In the genomic region with DNA sequence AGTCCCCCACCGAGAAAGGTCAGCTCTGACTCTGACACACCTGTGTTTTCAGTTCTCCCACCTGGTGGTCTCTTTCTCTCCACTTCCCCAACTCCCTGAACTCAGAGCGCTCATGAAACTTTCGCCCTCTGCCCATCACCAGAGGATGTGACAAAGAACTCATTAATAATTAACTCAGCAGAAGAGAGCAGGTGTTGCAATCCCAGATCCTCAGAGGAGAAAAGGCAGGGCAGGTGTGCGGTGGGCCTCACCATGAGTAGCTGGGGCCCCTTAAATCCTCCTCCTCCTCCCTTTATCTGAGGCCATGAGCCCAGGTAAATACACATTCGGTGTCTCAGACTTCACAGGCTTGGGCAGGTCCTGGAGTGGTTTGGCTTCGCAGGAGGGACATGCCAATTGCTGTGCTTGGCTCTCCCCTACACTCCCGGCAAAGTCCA, we compare ENCODE assay signal across 10 cellular contexts. TPM values are rescaled to one million over a fixed set of nuclear protein-coding genes. Genes with fewer than 3 reads are reported as not detected.
DNase-seq lines count a peak whose midpoint lies in the region; ATAC-seq, FAIRE-seq and TF ChIP-seq lines count a peak whose summit lies in the region.
"Had no signal": no experiment of that assay in that cellular context is flagged by ENCODE, and none has a peak within 500 bp of the region (broad histone marks: within the 10 kb centered on the region; RNA-seq: fewer than 3 reads in every experiment).

No MANE protein-coding gene starts in this region.

- peak overlapping the region; percentile 2 for H3K27ac Mint-ChIP-seq in activated naive CD4-positive, alpha-beta T cell treated with anti-CD3 and anti-CD28 coated beads for 36 hours

- H3K4me1 Mint-ChIP-seq in activated naive CD4-positive, alpha-beta T cell treated with anti-CD3 and anti-CD28 coated beads for 36 hours (ENCODE audit: low read depth): peaks cover 45% of the 10 kb centered on the region

- peak overlapping the region; percentile 55 for H3K27ac ChIP-seq in urinary bladder (ENCODE audit: low read depth)

- no peaks in the 10 kb centered on the region for H3K36me3 Mint-ChIP-seq in activated naive CD4-positive, alpha-beta T cell treated with anti-CD3 and anti-CD28 coated beads for 36 hours (ENCODE audit: low read depth)

- WGBS in urinary bladder: 90% methylated on average over 7 of the region's 7 CpGs

- no peaks in the 10 kb centered on the region for H3K4me1 ChIP-seq in urinary bladder (ENCODE audit: insufficient read depth)

- H3K9me3 Mint-ChIP-seq in activated naive CD4-positive, alpha-beta T cell treated with anti-CD3 and anti-CD28 coated beads for 36 hours: no peaks in the 10 kb centered on the region
- H3K9me3 Mint-ChIP-seq: nephron progenitor cell had no signal

- CTCF ChIA-PET in activated naive CD4-positive, alpha-beta T cell treated with anti-CD3 and anti-CD28 coated beads for 36 hours (lab: Charles Lee): interaction anchor here (1.1 to 1.5 kb wide), 4 partner anchors 78 to 94 kb away, joined by 3 to 7 read pairs (median 4); no protein-coding TSS in a partner anchor

- FAIRE-seq in islet of Langerhans (lab: Jason Lieb, UNC): peak; percentile 88

- H3K4me3 Mint-ChIP-seq in activated naive CD4-positive, alpha-beta T cell treated with anti-CD3 and anti-CD28 coated beads for 36 hours: no peak overlapping the region
- H3K4me3 Mint-ChIP-seq: nephron progenitor cell had no signal

- intact Hi-C loops in activated naive CD4-positive, alpha-beta T cell treated with anti-CD3 and anti-CD28 coated beads for 36 hours (cut with micrococcal nuclease): loop anchor here (1.0 kb wide), 1 partner anchor 47 kb away; no protein-coding TSS in a partner anchor

- H3K36me3 ChIP-seq in urinary bladder (ENCODE audit: insufficient read depth): no peaks in the 10 kb centered on the region

- DNase-seq in activated naive CD4-positive, alpha-beta T cell treated with anti-CD3 and anti-CD28 coated beads for 36 hours: no peak
- no peak for DNase-seq in activated naive CD4-positive, alpha-beta T cell treated with anti-CD3 and anti-CD28 coated beads, Interleukin-2, amount 50 U/mL, for 16 hours
- DNase-seq in NCI-H526 (lab: John Stamatoyannopoulos, UW): peak; percentile 4 to 63
- DNase-seq: nephron progenitor cell; stimulated activated CD4-positive, alpha-beta T cell treated with anti-CD3 and anti-CD28 coated beads, Interleukin-2, amount 100 ng/mL, for 48 hours had no signal

- no peaks in the 10 kb centered on the region for H3K27me3 Mint-ChIP-seq in activated naive CD4-positive, alpha-beta T cell treated with anti-CD3 and anti-CD28 coated beads for 36 hours (ENCODE audit: low read depth)

- ATAC-seq in GM18867 (IDR thresholded peaks at IDR 0.05; ENCODE audit: unreplicated experiment) (no peak), HG02870 (IDR thresholded peaks at IDR 0.05; ENCODE audit: unreplicated experiment) (no peak), SK-N-SH treated with all-trans-retinoic acid at 6 μM for 48 hours (no peak)

- no peak overlapping the region for H3K4me3 ChIP-seq in urinary bladder (ENCODE audit: low read depth, low read length)

TF ChIP-seq in SK-N-SH treated with all-trans-retinoic acid at 6 μM for 48 hours, 23 proteins besides CTCF, POLR2A, EP300 and RAD21:
- TF ChIP-seq ZNF565 (CRISPR knock-in tag; conservative IDR thresholded peaks at IDR 0.05; ENCODE audit: low read depth) (no peak), OSR1 (CRISPR knock-in tag; IDR thresholded peaks at IDR 0.05) (no peak), PPARA (CRISPR knock-in tag; IDR thresholded peaks at IDR 0.05; ENCODE audit: borderline replicate concordance) (no peak), ISL1 (CRISPR knock-in tag; IDR thresholded peaks at IDR 0.05) (no peak), ESRRG (CRISPR knock-in tag; IDR thresholded peaks at IDR 0.05) (no peak), RARB (CRISPR knock-in tag; IDR thresholded peaks at IDR 0.05) (no peak), ZC3H10 (CRISPR knock-in tag; IDR thresholded peaks at IDR 0.05) (no peak), ZNF8 (CRISPR knock-in tag; IDR thresholded peaks at IDR 0.05) (no peak), GLIS3 (CRISPR knock-in tag; IDR thresholded peaks at IDR 0.05) (no peak), TOX (CRISPR knock-in tag; IDR thresholded peaks at IDR 0.05; ENCODE audit: borderline replicate concordance) (no peak), BACH2 (CRISPR knock-in tag; IDR thresholded peaks at IDR 0.05; ENCODE audit: borderline replicate concordance) (no peak), ZFP30 (CRISPR knock-in tag; IDR thresholded peaks at IDR 0.05) (no peak)
- TF ChIP-seq, protein P1, sequence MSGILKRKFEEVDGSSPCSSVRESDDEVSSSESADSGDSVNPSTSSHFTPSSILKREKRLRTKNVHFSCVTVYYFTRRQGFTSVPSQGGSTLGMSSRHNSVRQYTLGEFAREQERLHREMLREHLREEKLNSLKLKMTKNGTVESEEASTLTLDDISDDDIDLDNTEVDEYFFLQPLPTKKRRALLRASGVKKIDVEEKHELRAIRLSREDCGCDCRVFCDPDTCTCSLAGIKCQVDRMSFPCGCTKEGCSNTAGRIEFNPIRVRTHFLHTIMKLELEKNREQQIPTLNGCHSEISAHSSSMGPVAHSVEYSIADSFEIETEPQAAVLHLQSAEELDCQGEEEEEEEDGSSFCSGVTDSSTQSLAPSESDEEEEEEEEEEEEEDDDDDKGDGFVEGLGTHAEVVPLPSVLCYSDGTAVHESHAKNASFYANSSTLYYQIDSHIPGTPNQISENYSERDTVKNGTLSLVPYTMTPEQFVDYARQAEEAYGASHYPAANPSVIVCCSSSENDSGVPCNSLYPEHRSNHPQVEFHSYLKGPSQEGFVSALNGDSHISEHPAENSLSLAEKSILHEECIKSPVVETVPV (CRISPR knock-in tag; IDR thresholded peaks at IDR 0.05): no peak
- TF ChIP-seq, protein P2, sequence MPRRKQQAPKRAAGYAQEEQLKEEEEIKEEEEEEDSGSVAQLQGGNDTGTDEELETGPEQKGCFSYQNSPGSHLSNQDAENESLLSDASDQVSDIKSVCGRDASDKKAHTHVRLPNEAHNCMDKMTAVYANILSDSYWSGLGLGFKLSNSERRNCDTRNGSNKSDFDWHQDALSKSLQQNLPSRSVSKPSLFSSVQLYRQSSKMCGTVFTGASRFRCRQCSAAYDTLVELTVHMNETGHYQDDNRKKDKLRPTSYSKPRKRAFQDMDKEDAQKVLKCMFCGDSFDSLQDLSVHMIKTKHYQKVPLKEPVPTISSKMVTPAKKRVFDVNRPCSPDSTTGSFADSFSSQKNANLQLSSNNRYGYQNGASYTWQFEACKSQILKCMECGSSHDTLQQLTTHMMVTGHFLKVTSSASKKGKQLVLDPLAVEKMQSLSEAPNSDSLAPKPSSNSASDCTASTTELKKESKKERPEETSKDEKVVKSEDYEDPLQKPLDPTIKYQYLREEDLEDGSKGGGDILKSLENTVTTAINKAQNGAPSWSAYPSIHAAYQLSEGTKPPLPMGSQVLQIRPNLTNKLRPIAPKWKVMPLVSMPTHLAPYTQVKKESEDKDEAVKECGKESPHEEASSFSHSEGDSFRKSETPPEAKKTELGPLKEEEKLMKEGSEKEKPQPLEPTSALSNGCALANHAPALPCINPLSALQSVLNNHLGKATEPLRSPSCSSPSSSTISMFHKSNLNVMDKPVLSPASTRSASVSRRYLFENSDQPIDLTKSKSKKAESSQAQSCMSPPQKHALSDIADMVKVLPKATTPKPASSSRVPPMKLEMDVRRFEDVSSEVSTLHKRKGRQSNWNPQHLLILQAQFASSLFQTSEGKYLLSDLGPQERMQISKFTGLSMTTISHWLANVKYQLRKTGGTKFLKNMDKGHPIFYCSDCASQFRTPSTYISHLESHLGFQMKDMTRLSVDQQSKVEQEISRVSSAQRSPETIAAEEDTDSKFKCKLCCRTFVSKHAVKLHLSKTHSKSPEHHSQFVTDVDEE (CRISPR knock-in tag; IDR thresholded peaks at IDR 0.05): no peak
- TF ChIP-seq, protein P3, sequence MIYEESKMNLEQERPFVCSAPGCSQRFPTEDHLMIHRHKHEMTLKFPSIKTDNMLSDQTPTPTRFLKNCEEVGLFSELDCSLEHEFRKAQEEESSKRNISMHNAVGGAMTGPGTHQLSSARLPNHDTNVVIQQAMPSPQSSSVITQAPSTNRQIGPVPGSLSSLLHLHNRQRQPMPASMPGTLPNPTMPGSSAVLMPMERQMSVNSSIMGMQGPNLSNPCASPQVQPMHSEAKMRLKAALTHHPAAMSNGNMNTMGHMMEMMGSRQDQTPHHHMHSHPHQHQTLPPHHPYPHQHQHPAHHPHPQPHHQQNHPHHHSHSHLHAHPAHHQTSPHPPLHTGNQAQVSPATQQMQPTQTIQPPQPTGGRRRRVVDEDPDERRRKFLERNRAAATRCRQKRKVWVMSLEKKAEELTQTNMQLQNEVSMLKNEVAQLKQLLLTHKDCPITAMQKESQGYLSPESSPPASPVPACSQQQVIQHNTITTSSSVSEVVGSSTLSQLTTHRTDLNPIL (CRISPR knock-in tag; IDR thresholded peaks at IDR 0.05; ENCODE audit: low read depth): no peak
- TF ChIP-seq, protein P4, sequence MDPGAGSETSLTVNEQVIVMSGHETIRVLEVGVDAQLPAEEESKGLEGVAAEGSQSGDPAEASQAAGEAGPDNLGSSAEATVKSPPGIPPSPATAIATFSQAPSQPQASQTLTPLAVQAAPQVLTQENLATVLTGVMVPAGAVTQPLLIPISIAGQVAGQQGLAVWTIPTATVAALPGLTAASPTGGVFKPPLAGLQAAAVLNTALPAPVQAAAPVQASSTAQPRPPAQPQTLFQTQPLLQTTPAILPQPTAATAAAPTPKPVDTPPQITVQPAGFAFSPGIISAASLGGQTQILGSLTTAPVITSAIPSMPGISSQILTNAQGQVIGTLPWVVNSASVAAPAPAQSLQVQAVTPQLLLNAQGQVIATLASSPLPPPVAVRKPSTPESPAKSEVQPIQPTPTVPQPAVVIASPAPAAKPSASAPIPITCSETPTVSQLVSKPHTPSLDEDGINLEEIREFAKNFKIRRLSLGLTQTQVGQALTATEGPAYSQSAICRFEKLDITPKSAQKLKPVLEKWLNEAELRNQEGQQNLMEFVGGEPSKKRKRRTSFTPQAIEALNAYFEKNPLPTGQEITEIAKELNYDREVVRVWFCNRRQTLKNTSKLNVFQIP (CRISPR knock-in tag; IDR thresholded peaks at IDR 0.05; ENCODE audit: borderline replicate concordance, low read depth): no peak

RNA-seq across cellular contexts. Expression of a gene that starts 1.7 kb away (rescaled TPM):
- 10 to 100 TPM; 11.8 to 13.0 TPM for total RNA-seq in activated naive CD4-positive, alpha-beta T cell treated with anti-CD3 and anti-CD28 coated beads for 36 hours
- total RNA-seq in urinary bladder: 15.3 TPM
- polyA plus RNA-seq in urinary bladder: 13.3 TPM

RNA-seq across cellular contexts. Expression of a gene that starts 21.3 kb away (rescaled TPM):
- total RNA-seq in activated naive CD4-positive, alpha-beta T cell treated with anti-CD3 and anti-CD28 coated beads for 36 hours: 100 to 1,000 TPM; 138 to 139 TPM
- 17.0 TPM for total RNA-seq in urinary bladder
- 94.9 TPM for polyA plus RNA-seq in urinary bladder

RNA-seq across cellular contexts. Expression of a gene that starts 50.7 kb away (rescaled TPM):
- total RNA-seq in activated naive CD4-positive, alpha-beta T cell treated with anti-CD3 and anti-CD28 coated beads for 36 hours: 1 to 10 TPM; 6.7 to 8.0 TPM
- 1.2 TPM for total RNA-seq in urinary bladder
- 12.5 TPM for polyA plus RNA-seq in urinary bladder

Comparison
In these comparisons a context has a peak if more than half of its experiments do, and no peak if none do; other contexts are left out.
1. DNase-seq: peak in NCI-H526 (2 of 2); none in activated naive CD4-positive, alpha-beta T cell treated with anti-CD3 and anti-CD28 coated beads for 36 hours (single experiment) and activated naive CD4-positive, alpha-beta T cell treated with anti-CD3 and anti-CD28 coated beads, Interleukin-2, amount 50 U/mL, for 16 hours (single experiment).